ENCODE assay signal across 21 cellular contexts in genomic region chr5:143533978-143534763, GRCh38.
DNase-seq lines count a peak whose midpoint lies in the region; ATAC-seq, FAIRE-seq and TF ChIP-seq lines count a peak whose summit lies in the region.
"Had no signal": no experiment of that assay in that cellular context is flagged by ENCODE, and none has a peak within 500 bp of the region (broad histone marks: within the 10 kb centered on the region; RNA-seq: fewer than 3 reads in every experiment).

No MANE protein-coding gene starts in this region.

- H3K27ac ChIP-seq in SK-N-SH (ENCODE audit: low read depth in 2 of 2, low read length in 1 of 2) (no peak overlapping the region), Peyer's patch (peak overlapping the region in 1 of 4 donors; percentile 35), small intestine (ENCODE audit: low read depth in 1 of 2, low read length in 1 of 2) (no peak overlapping the region)
- H3K27ac ChIP-seq: BLaER1, PC-9, SK-N-MC had no signal

- POLR2A ChIA-PET in SK-N-SH (lab: Yijun Ruan, JAX), result no interaction called here

- no peak for TF ChIP-seq CTCF in SK-N-SH (IDR thresholded peaks at IDR 0.05)
- TF ChIP-seq CTCF in Peyer's patch (IDR thresholded peaks at IDR 0.05), result no peak

- DNase-seq in SK-N-SH, result no peak
- DNase-seq in Peyer's patch, result peak in 2 of 3 donors; percentile 51 to 68
- peak; percentile 48 for DNase-seq in left ventricle myocardium superior
- peak; percentile 69 for DNase-seq in small intestine
- DNase-seq in stimulated activated CD4-positive, alpha-beta T cell treated with anti-CD3 and anti-CD28 coated beads, Interleukin-4, amount 100 ng/mL, for 24 hours, result no peak
- no peak for DNase-seq in NCI-H82 (lab: John Stamatoyannopoulos, UW)
- DNase-seq in stimulated activated naive CD4-positive, alpha-beta T cell treated with Interleukin-2 at 50 U/mL for 16 hours (lab: John Stamatoyannopoulos, UW), result no peak
- DNase-seq: 8988T; CD8-positive, alpha-beta T cell; KG1; NCI-H1048; NCI-H1436 treated with DMSO at 0.1 percent for 48 hours; NCI-H2029 treated with DMSO at 0.1 percent for 48 hours; NCI-H510A; NCI-H774 had no signal

- no peak for FAIRE-seq in small intestine (lab: Jason Lieb, UNC)
- FAIRE-seq: GM12892, H1 had no signal

- no peak overlapping the region for H2AFZ ChIP-seq in SK-N-SH (ENCODE audit: low read depth)
- H2AFZ ChIP-seq: PC-9 had no signal

- intact Hi-C loops in left ventricle myocardium superior (cut with micrococcal nuclease), result no loop called here

- no peaks in the 10 kb centered on the region for H3K36me3 ChIP-seq in SK-N-SH (replicated peaks in 1 of 2; ENCODE audit: control insufficient read depth in 1 of 2, insufficient read depth in 2 of 2, low read length in 1 of 2)
- no peaks in the 10 kb centered on the region for H3K36me3 ChIP-seq in Peyer's patch
- H3K36me3 ChIP-seq in small intestine (ENCODE audit: control insufficient read depth in 2 of 2, insufficient read depth in 2 of 2, low read length in 2 of 2), result no peaks in the 10 kb centered on the region
- H3K36me3 ChIP-seq: BLaER1 had no signal

- CTCF ChIA-PET in SK-N-SH (lab: Yijun Ruan, JAX), result no interaction called here

- no peaks in the 10 kb centered on the region for H3K27me3 ChIP-seq in SK-N-SH (ENCODE audit: insufficient read depth)
- H3K27me3 ChIP-seq in Peyer's patch, result no peaks in the 10 kb centered on the region
- H3K27me3 ChIP-seq in small intestine (ENCODE audit: control insufficient read depth in 2 of 2, insufficient read depth in 2 of 2, low read length in 2 of 2), result no peaks in the 10 kb centered on the region
- H3K27me3 ChIP-seq: BLaER1 had no signal

- peaks cover 6% of the 10 kb centered on the region for H3F3A ChIP-seq in SK-N-SH (replicated peaks; ENCODE audit: insufficient read depth)

- ATAC-seq in SK-N-SH treated with all-trans-retinoic acid at 6 μM for 48 hours (no peak), left ventricle myocardium superior (peak; percentile 88)
- ATAC-seq: CD8-positive, alpha-beta T cell had no signal

- no peak overlapping the region for H3K4me2 ChIP-seq in SK-N-SH
- H3K4me2 ChIP-seq: BLaER1, PC-9 had no signal

- no peak overlapping the region for H3K9ac ChIP-seq in SK-N-SH
- H3K9ac ChIP-seq: BLaER1 had no signal

- 0 out of 2 replicates have a peak, but pooled peaks cover under 1% of the 10 kb centered on the region for H3K9me3 ChIP-seq in SK-N-SH
- peaks cover 0 to 3% (median 0%) of the 10 kb centered on the region in 4 donors for H3K9me3 ChIP-seq in Peyer's patch
- no peaks in the 10 kb centered on the region for H3K9me3 ChIP-seq in small intestine (ENCODE audit: control insufficient read depth, low read depth)

- TF ChIP-seq EP300 in SK-N-SH (IDR thresholded peaks at IDR 0.05; ENCODE audit: borderline replicate concordance in 1 of 2, low read depth in 1 of 2, low read length in 1 of 2), result no peak

- peaks cover 4 to 9% of the 10 kb centered on the region in 2 experiments; a peak in 2 of 4 replicates for H3K4me1 ChIP-seq in SK-N-SH (ENCODE audit: control insufficient read depth in 1 of 2, insufficient read depth in 2 of 2, low read depth in 1 of 2, low read length in 1 of 2)
- H3K4me1 ChIP-seq in Peyer's patch, result no peaks in the 10 kb centered on the region
- H3K4me1 ChIP-seq in small intestine (ENCODE audit: control insufficient read depth in 2 of 2, insufficient read depth in 1 of 2, low read depth in 1 of 2, low read length in 1 of 2), result peaks cover 0 to 2% of the 10 kb centered on the region in 2 donors
- H3K4me1 ChIP-seq: BLaER1 had no signal

- TF ChIP-seq RAD21 in SK-N-SH (IDR thresholded peaks at IDR 0.05; ENCODE audit: low read length), result no peak

- H3K4me3 ChIP-seq in SK-N-SH (ENCODE audit: low read depth in 2 of 2, low read length in 1 of 2), result no peak overlapping the region
- no peak overlapping the region for H3K4me3 ChIP-seq in Peyer's patch
- H3K4me3 ChIP-seq in small intestine (ENCODE audit: low read depth in 1 of 2, low read length in 2 of 2), result no peak overlapping the region
- H3K4me3 ChIP-seq: BLaER1, PC-9, SK-N-MC had no signal

- H3K79me2 ChIP-seq in SK-N-SH (ENCODE audit: insufficient read depth), result no peaks in the 10 kb centered on the region

- H4K20me1 ChIP-seq in SK-N-SH (ENCODE audit: insufficient read depth), result no peaks in the 10 kb centered on the region
- H4K20me1 ChIP-seq: BLaER1 had no signal

- no peaks in the 10 kb centered on the region for H3K9me2 ChIP-seq in SK-N-SH

- TF ChIP-seq POLR2A in Peyer's patch (IDR thresholded peaks at IDR 0.05), result no peak

- WGBS in SK-N-SH (ENCODE audit: low lambda C conversion rate), result 88% methylated on average over 4 of the region's 4 CpGs
- 57 to 75% (median 69%) methylated on average over 4 of the region's 4 CpGs for WGBS in small intestine, 3 donors

TF ChIP-seq in SK-N-SH, 30 proteins besides CTCF, POLR2A, EP300 and RAD21 (continues in another document):
- no peak for TF ChIP-seq JUND (IDR thresholded peaks at IDR 0.05)
- TF ChIP-seq NFIC (IDR thresholded peaks at IDR 0.05; ENCODE audit: borderline replicate concordance), result peak; percentile 29; the same call in 1 of the 2 replicates
- TF ChIP-seq RXRA (IDR thresholded peaks at IDR 0.05; ENCODE audit: borderline replicate concordance, low read depth), result peak; percentile 23; the same call in 1 of the 2 replicates
- no peak for TF ChIP-seq TAF1 (IDR thresholded peaks at IDR 0.05; ENCODE audit: borderline replicate concordance, low read depth, low read length)
- TF ChIP-seq PBX3 (IDR thresholded peaks at IDR 0.05), result no peak
- TF ChIP-seq IRF3 (IDR thresholded peaks at IDR 0.05; ENCODE audit: low read depth, low read length), result no peak
- no peak for TF ChIP-seq YY1 (IDR thresholded peaks at IDR 0.05; ENCODE audit: low read depth)
- TF ChIP-seq MAX (IDR thresholded peaks at IDR 0.05; ENCODE audit: low read depth), result no peak

TF ChIP-seq in SK-N-SH treated with all-trans-retinoic acid at 6 μM for 48 hours, 23 proteins besides CTCF, POLR2A, EP300 and RAD21:
- TF ChIP-seq CSRNP3 (CRISPR knock-in tag; IDR thresholded peaks at IDR 0.05) (no peak), ESRRG (CRISPR knock-in tag; IDR thresholded peaks at IDR 0.05) (no peak), RARB (CRISPR knock-in tag; IDR thresholded peaks at IDR 0.05) (no peak), CREB5 (CRISPR knock-in tag; IDR thresholded peaks at IDR 0.05; ENCODE audit: low read depth) (no peak)

Comparison
In these comparisons a context has a peak if more than half of its experiments do, and no peak if none do; other contexts are left out.
1. DNase-seq: peak in Peyer's patch (2 of 3), left ventricle myocardium superior (single experiment) and small intestine (single experiment); none in SK-N-SH (single experiment), stimulated activated CD4-positive, alpha-beta T cell treated with anti-CD3 and anti-CD28 coated beads, Interleukin-4, amount 100 ng/mL, for 24 hours (single experiment), NCI-H82 (single experiment) and stimulated activated naive CD4-positive, alpha-beta T cell treated with Interleukin-2 at 50 U/mL for 16 hours (single experiment).